In genomic region chr17:69762359-69762758, GRCh38 we compare ENCODE assay signal across 1 cellular context.
TF ChIP-seq lines count a peak whose summit lies in the region.

No MANE protein-coding gene starts in this region.

TF ChIP-seq in endothelial cell of umbilical vein, 7 proteins besides CTCF, POLR2A, EP300 and RAD21:
- TF ChIP-seq EZH2 (IDR thresholded peaks at IDR 0.05; ENCODE audit: borderline replicate concordance, low read depth, low read length, severe bottlenecking) = no peak
- TF ChIP-seq POLR2AphosphoS5 (IDR thresholded peaks at IDR 0.05; ENCODE audit: insufficient read depth, low read depth, low read length) = no peak
- no peak for TF ChIP-seq GATA2 (IDR thresholded peaks at IDR 0.05; ENCODE audit: insufficient read depth, insufficient read length, low read depth, low read length)
